ENCODE assay signal across 6 cellular contexts in genomic region chr16:27806388-27806787, GRCh38.
"Had no signal": no experiment of that assay in that cellular context is flagged by ENCODE, and none has a peak within 500 bp of the region (broad histone marks: within the 10 kb centered on the region; RNA-seq: fewer than 3 reads in every experiment).

No MANE protein-coding gene starts in this region.

- H3K27ac Mint-ChIP-seq: GM23338, IgD-negative memory B cell had no signal

- H3K4me3 Mint-ChIP-seq: GM23338 had no signal

- H3K4me3 ChIP-seq: GM23338, HAP-1 had no signal

- H3K4me2 ChIP-seq: GM23338 had no signal

- H3K9me3 ChIP-seq: HAP-1 had no signal

- DNase-seq: KBM-7 had no signal

- H3K36me3 ChIP-seq: HAP-1 had no signal

- H3K36me3 Mint-ChIP-seq: IgD-negative memory B cell had no signal

- FAIRE-seq: HepG2 had no signal

- ATAC-seq: HCT116, HepG2 had no signal

- H3K4me1 ChIP-seq: HAP-1 had no signal

- H2AFZ ChIP-seq: GM23338 had no signal
